26 cellular contexts compared by ENCODE assay signal in the genomic region with DNA sequence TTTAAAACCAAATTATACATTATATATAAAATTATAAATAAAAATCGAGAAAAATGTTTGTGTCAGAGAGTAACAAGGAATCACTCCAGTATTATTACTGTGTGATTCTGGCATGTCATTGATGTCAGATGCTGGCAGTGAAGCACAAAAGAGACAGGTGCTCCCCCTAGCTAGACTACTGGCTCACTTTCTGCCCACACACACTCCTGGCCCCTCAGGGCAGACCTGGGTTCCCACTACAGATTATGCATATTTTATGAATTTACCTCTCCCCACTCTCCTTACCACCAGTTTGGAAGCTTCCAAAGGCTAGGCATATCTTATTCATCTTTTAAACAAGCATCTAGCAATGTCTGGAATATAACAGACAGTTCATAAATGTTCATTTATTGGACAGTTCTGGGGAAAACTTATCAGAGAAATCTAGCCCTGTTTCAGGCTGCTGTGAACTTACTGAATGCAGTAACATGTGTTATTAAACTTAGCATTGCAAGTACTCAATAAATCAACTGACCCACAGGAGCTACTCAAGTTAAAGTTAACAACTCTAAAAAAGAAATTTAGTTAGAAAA. TPM values are rescaled to one million over a fixed set of nuclear protein-coding genes. Genes with fewer than 3 reads are reported as not detected.
DNase-seq lines count a peak whose midpoint lies in the region; ATAC-seq and TF ChIP-seq lines count a peak whose summit lies in the region.
"Had no signal": no experiment of that assay in that cellular context is flagged by ENCODE, and none has a peak within 500 bp of the region (broad histone marks: within the 10 kb centered on the region; RNA-seq: fewer than 3 reads in every experiment).

No MANE protein-coding gene starts in this region.

- CTCF ChIA-PET in GM10248 (lab: Yijun Ruan, JAX) = interaction anchor here (0.9 to 1.7 kb wide), 4 partner anchors 11 to 244 kb away, joined by 3 to 5 read pairs (median 3); no protein-coding TSS in a partner anchor
- CTCF ChIA-PET in WTC11 (lab: Charles Lee) = interaction anchor here (0.8 to 4.3 kb wide), 3 partner anchors 13 to 250 kb away, joined by 3 to 32 read pairs (median 7); a partner anchor contains a TSS

- no peak overlapping the region for H2BK120ac ChIP-seq in mesenchymal stem cell (ENCODE audit: low read depth, low read length)

- no peak for TF ChIP-seq EP300 in transverse colon (IDR thresholded peaks at IDR 0.05; ENCODE audit: low read depth)

- intact Hi-C loops in prostate gland (cut with DNase I) = no loop called here
- intact Hi-C loops in transverse colon (cut with DNase I; ENCODE audit: low total_unique reads) = no loop called here

- H3K4me3 ChIP-seq in OCI-LY1 (ENCODE audit: low read depth, low read length, poor library complexity, severe bottlenecking) (no peak overlapping the region), mesenchymal stem cell (ENCODE audit: insufficient read depth in 1 of 2, low read depth in 1 of 2, low read length in 2 of 2) (no peak overlapping the region), prostate gland (no peak overlapping the region), transverse colon (no peak overlapping the region)
- H3K4me3 ChIP-seq: BLaER1 treated with 17β-estradiol and CSF1 and Interleukin-3, amounts not matched to agents 10 nM and 100 nM; heart right ventricle; tibial artery had no signal

- H4K91ac ChIP-seq in mesenchymal stem cell (ENCODE audit: low read length) = no peak overlapping the region

- no peak overlapping the region for H3K9ac ChIP-seq in OCI-LY1 (ENCODE audit: low read length)
- no peak overlapping the region for H3K9ac ChIP-seq in mesenchymal stem cell (ENCODE audit: low read length)
- H3K9ac ChIP-seq: BLaER1 treated with 17β-estradiol and CSF1 and Interleukin-3, amounts not matched to agents 10 nM and 100 nM had no signal

- H2BK15ac ChIP-seq in mesenchymal stem cell (ENCODE audit: low read depth, poor library complexity, severe bottlenecking) = no peak overlapping the region

- H3K9me2 ChIP-seq in OCI-LY1 (ENCODE audit: low read depth, low read length) = no peaks in the 10 kb centered on the region

- no peak overlapping the region for H3K4me3 Mint-ChIP-seq in WTC11
- H3K4me3 Mint-ChIP-seq: effector memory CD8-positive, alpha-beta T cell; natural killer cell treated with Interleukin-12 subunit alpha and Interleukin-12 subunit beta and Interleukin-15 and Interleukin-18, amount 100 ng/mL, for 72 hours; T-helper 2 cell treated with Interferon-gamma antibody and Interleukin-4, amounts not matched to agents 5 μg/mL and 100 μg/mL, for 36 hours had no signal

- peaks cover 67% of the 10 kb centered on the region for H3K79me2 ChIP-seq in OCI-LY1 (ENCODE audit: insufficient read depth, low read length)

- no peak for DNase-seq in GM10248 (ENCODE audit: extremely low spot score)
- DNase-seq in WTC11 (ENCODE audit: low spot score) = no peak
- peak; percentile 4 for DNase-seq in mesenchymal stem cell
- no peak for DNase-seq in prostate gland (ENCODE audit: low spot score)
- DNase-seq in kidney glomerular epithelial cell (lab: John Stamatoyannopoulos, UW) = no peak
- DNase-seq in transverse colon = no peak
- DNase-seq: activated CD4-positive, alpha-beta T cell treated with anti-CD3 and anti-CD28 coated beads for 48 hours; activated gamma-delta T cell; activated T-cell treated with anti-CD3 and anti-CD28 coated beads, Interleukin-2, amount 50 U/mL, for 1 hour; caudate nucleus; DMS153; effector memory CD8-positive, alpha-beta T cell; foreskin keratinocyte; HCEC 1CT; heart right ventricle; KG1; NCI-H1436; NCI-H774; OCI-M1; stimulated activated CD4-positive, alpha-beta T cell treated with anti-CD3 and anti-CD28 coated beads, Interleukin-4, amount 100 ng/mL, for 24 hours; tibial artery had no signal

- H4K8ac ChIP-seq in mesenchymal stem cell (ENCODE audit: low read length) = no peak overlapping the region

- TF ChIP-seq CTCF in GM10248 (IDR thresholded peaks at IDR 0.05; ENCODE audit: control extremely low read depth, extremely low read depth, low read depth, missing control alignments) (peak; percentile 5), OCI-LY1 (IDR thresholded peaks at IDR 0.05; ENCODE audit: low read length) (0 out of 2 replicates have a peak, but pooled peaks have one; percentile 7), WTC11 (IDR thresholded peaks at IDR 0.05) (no peak), prostate gland (IDR thresholded peaks at IDR 0.05) (no peak), transverse colon (IDR thresholded peaks at IDR 0.05) (no peak)

- peaks cover 7% of the 10 kb centered on the region; the same call in 1 of the 2 replicates for H3K9me3 Mint-ChIP-seq in WTC11
- H3K9me3 Mint-ChIP-seq: effector memory CD8-positive, alpha-beta T cell; natural killer cell treated with Interleukin-12 subunit alpha and Interleukin-12 subunit beta and Interleukin-15 and Interleukin-18, amount 100 ng/mL, for 72 hours had no signal

- H3K27ac Mint-ChIP-seq in WTC11 = peak overlapping the region; percentile 12; the same call in 1 of the 2 replicates
- H3K27ac Mint-ChIP-seq: effector memory CD8-positive, alpha-beta T cell; T-helper 2 cell treated with Interferon-gamma antibody and Interleukin-4, amounts not matched to agents 5 μg/mL and 100 μg/mL, for 36 hours had no signal

- H2AFZ ChIP-seq in OCI-LY1 (ENCODE audit: low read length) = no peak overlapping the region
- no peak overlapping the region for H2AFZ ChIP-seq in mesenchymal stem cell (ENCODE audit: low read depth, low read length)

- no peak overlapping the region for H2BK12ac ChIP-seq in mesenchymal stem cell (ENCODE audit: low read length in 2 of 2)

- peaks cover 48% of the 10 kb centered on the region for H3K36me3 ChIP-seq in OCI-LY1 (ENCODE audit: insufficient read depth, low read length)
- peaks cover 2 to 15% of the 10 kb centered on the region in 2 experiments for H3K36me3 ChIP-seq in mesenchymal stem cell (ENCODE audit: control insufficient read depth in 1 of 2, insufficient read depth in 2 of 2, low read depth in 1 of 2, low read length in 2 of 2)
- H3K36me3 ChIP-seq in prostate gland = no peaks in the 10 kb centered on the region
- H3K36me3 ChIP-seq in transverse colon = no peaks in the 10 kb centered on the region

- no peak overlapping the region for H3K23ac ChIP-seq in mesenchymal stem cell (ENCODE audit: low read length in 2 of 2)

- H3K9me3 ChIP-seq in OCI-LY1 (ENCODE audit: low read length) (no peaks in the 10 kb centered on the region), mesenchymal stem cell (ENCODE audit: control insufficient read depth, low read length) (no peaks in the 10 kb centered on the region), prostate gland (no peaks in the 10 kb centered on the region), transverse colon (peaks cover 0 to 5% of the 10 kb centered on the region in 2 donors)
- H3K9me3 ChIP-seq: tibial artery had no signal

- H3K4me2 ChIP-seq in OCI-LY1 (ENCODE audit: low read length) = no peak overlapping the region
- no peak overlapping the region for H3K4me2 ChIP-seq in mesenchymal stem cell (ENCODE audit: low read length, poor library complexity, severe bottlenecking)
- H3K4me2 ChIP-seq: BLaER1 treated with 17β-estradiol and CSF1 and Interleukin-3, amounts not matched to agents 10 nM and 100 nM had no signal

- no peak overlapping the region for H3K4ac ChIP-seq in mesenchymal stem cell (ENCODE audit: low read depth in 1 of 2, low read length in 2 of 2)

- H3K27ac ChIP-seq in OCI-LY1 (ENCODE audit: low read depth, low read length, poor library complexity, severe bottlenecking) = no peak overlapping the region
- H3K27ac ChIP-seq in mesenchymal stem cell (ENCODE audit: low read length, poor library complexity, severe bottlenecking) = no peak overlapping the region
- no peak overlapping the region for H3K27ac ChIP-seq in prostate gland
- H3K27ac ChIP-seq in transverse colon = no peak overlapping the region
- H3K27ac ChIP-seq: BLaER1 treated with 17β-estradiol and CSF1 and Interleukin-3, amounts not matched to agents 10 nM and 100 nM; foreskin keratinocyte; heart right ventricle; tibial artery had no signal

- ATAC-seq in WTC11 = no peak
- no peak for ATAC-seq in GM18511 (IDR thresholded peaks at IDR 0.05; ENCODE audit: unreplicated experiment)
- ATAC-seq: effector memory CD8-positive, alpha-beta T cell; foreskin keratinocyte; heart right ventricle; natural killer cell treated with Interleukin-12 subunit alpha and Interleukin-12 subunit beta and Interleukin-15 and Interleukin-18, amount 100 ng/mL, for 72 hours had no signal

- POLR2A ChIA-PET in GM10248 (lab: Yijun Ruan, JAX) = interaction anchor here (0.5 to 1.1 kb wide), 2 partner anchors 13 to 1107 kb away, joined by 3 to 4 read pairs; a partner anchor contains a TSS
- POLR2A ChIA-PET in WTC11 (lab: Charles Lee) = no interaction called here

- TF ChIP-seq POLR2A in prostate gland (IDR thresholded peaks at IDR 0.05) = no peak
- TF ChIP-seq POLR2A in transverse colon (IDR thresholded peaks at IDR 0.05) = no peak

- no peak overlapping the region for H3K18ac ChIP-seq in mesenchymal stem cell (ENCODE audit: low read depth in 1 of 2, low read length in 2 of 2)

- no peaks in the 10 kb centered on the region for H3K4me1 Mint-ChIP-seq in WTC11

- no peak overlapping the region for H2AK5ac ChIP-seq in mesenchymal stem cell (ENCODE audit: low read length, severe bottlenecking)

- H3F3A ChIP-seq in OCI-LY1 (ENCODE audit: insufficient read depth, low read length) = no peaks in the 10 kb centered on the region

- H2BK5ac ChIP-seq in mesenchymal stem cell (ENCODE audit: low read depth, low read length, poor library complexity, severe bottlenecking) = no peak overlapping the region

- no peaks in the 10 kb centered on the region for H3K27me3 Mint-ChIP-seq in WTC11 (ENCODE audit: low read depth)
- H3K27me3 Mint-ChIP-seq: effector memory CD8-positive, alpha-beta T cell; natural killer cell treated with Interleukin-12 subunit alpha and Interleukin-12 subunit beta and Interleukin-15 and Interleukin-18, amount 100 ng/mL, for 72 hours had no signal

- 100% methylated on average over 1 of the region's 1 CpG for WGBS in mesenchymal stem cell
- whole genome bisulfite sequencing in prostate gland = 57% methylated on average over 1 of the region's 1 CpG
- WGBS in transverse colon (ENCODE audit: low coverage in 1 of 2), 2 donors = 86 to 88% methylated on average over 1 of the region's 1 CpG

- H3K27me3 ChIP-seq in OCI-LY1 (ENCODE audit: insufficient read depth, low read length) = no peaks in the 10 kb centered on the region
- H3K27me3 ChIP-seq in mesenchymal stem cell (ENCODE audit: control insufficient read depth in 1 of 2, insufficient read depth in 1 of 2, low read length in 2 of 2) = no peaks in the 10 kb centered on the region
- no peaks in the 10 kb centered on the region for H3K27me3 ChIP-seq in prostate gland (replicated peaks; ENCODE audit: insufficient read depth)
- H3K27me3 ChIP-seq in transverse colon = no peaks in the 10 kb centered on the region
- H3K27me3 ChIP-seq: BLaER1 treated with 17β-estradiol and CSF1 and Interleukin-3, amounts not matched to agents 10 nM and 100 nM; foreskin keratinocyte; heart right ventricle; tibial artery had no signal

- peaks cover 18% of the 10 kb centered on the region for H3K36me3 Mint-ChIP-seq in WTC11

- in situ Hi-C loops in transverse colon (cut with MboI; ENCODE audit: low pct_ligation_motif_present in 1 of 4, low pct_unique_long_range_greater_than_20kb in 1 of 4, low sequenced_read_pairs in 3 of 4) = no loop called here

- H3K79me1 ChIP-seq in mesenchymal stem cell (replicated peaks; ENCODE audit: low read length, poor library complexity, severe bottlenecking) = peaks cover 20% of the 10 kb centered on the region

- H3K4me1 ChIP-seq in OCI-LY1 (ENCODE audit: insufficient read depth, low read length, severe bottlenecking) (peaks cover 24% of the 10 kb centered on the region), mesenchymal stem cell (ENCODE audit: control insufficient read depth, insufficient read depth, low read depth, low read length) (no peaks in the 10 kb centered on the region), prostate gland (replicated peaks) (peaks cover 2% of the 10 kb centered on the region), transverse colon (peaks cover 0 to 18% (median 12%) of the 10 kb centered on the region in 4 donors)
- H3K4me1 ChIP-seq: foreskin keratinocyte had no signal

- no peaks in the 10 kb centered on the region for H4K20me1 ChIP-seq in OCI-LY1 (ENCODE audit: insufficient read depth, low read length)

- H3K14ac ChIP-seq in mesenchymal stem cell (ENCODE audit: low read length in 2 of 2) = no peak overlapping the region

RNA-seq across cellular contexts. Expression of a gene that starts 12.8 kb away (rescaled TPM):
- total RNA-seq in WTC11 (2021) (65.1 to 66.1 TPM (median 65.5 TPM) in 3 replicates), prostate gland (10 to 100 TPM; 93.3 to 93.6 TPM), transverse colon (100 to 1,000 TPM in 3 of 4 donors, 10 to 100 TPM in 1; 81.2 to 136 (median 121) TPM)
- polyA plus RNA-seq in mesenchymal stem cell (2013, experiment 1 of 2) = 333 TPM
- 348 TPM for polyA plus RNA-seq in mesenchymal stem cell (2013, experiment 2 of 2)

RNA-seq across cellular contexts. Expression of a gene that starts 46.8 kb away (rescaled TPM):
- 7.2 to 8.7 TPM (median 7.9 TPM) in 3 replicates for total RNA-seq in WTC11 (2021)
- polyA plus RNA-seq in mesenchymal stem cell (2013, experiment 1 of 2) = 3.8 TPM
- 4.4 TPM for polyA plus RNA-seq in mesenchymal stem cell (2013, experiment 2 of 2)
- 1 to 10 TPM; 3.5 TPM for total RNA-seq in prostate gland
- 10 to 100 TPM in 1 of 4 donors, 1 to 10 TPM in 3; 2.2 to 22.5 (median 5.5) TPM for total RNA-seq in transverse colon

Comparison
In these comparisons a context has a peak if more than half of its experiments do, and no peak if none do; other contexts are left out.
1. CTCF ChIP-seq: peak in GM10248 (single experiment) and OCI-LY1 (single experiment); none in WTC11 (single experiment), prostate gland (0 of 4) and transverse colon (0 of 5).